Comparison of ENCODE assay signal across 5 cellular contexts in genomic region chr6:168258795-168259194, GRCh38.
"Had no signal": no experiment of that assay in that cellular context is flagged by ENCODE, and none has a peak within 500 bp of the region (broad histone marks: within the 10 kb centered on the region; RNA-seq: fewer than 3 reads in every experiment).

No MANE protein-coding gene starts in this region.

- H3K27me3 Mint-ChIP-seq: IgD-negative memory B cell had no signal

- H3K4me1 Mint-ChIP-seq: IgD-negative memory B cell had no signal

- H3K4me3 Mint-ChIP-seq: IgD-negative memory B cell had no signal

- H3K27ac Mint-ChIP-seq: IgD-negative memory B cell had no signal

- H3K36me3 Mint-ChIP-seq: IgD-negative memory B cell had no signal

- ATAC-seq: HepG2, K562 had no signal

- DNase-seq: IMR-90, KBM-7 had no signal
